In the genomic region with DNA sequence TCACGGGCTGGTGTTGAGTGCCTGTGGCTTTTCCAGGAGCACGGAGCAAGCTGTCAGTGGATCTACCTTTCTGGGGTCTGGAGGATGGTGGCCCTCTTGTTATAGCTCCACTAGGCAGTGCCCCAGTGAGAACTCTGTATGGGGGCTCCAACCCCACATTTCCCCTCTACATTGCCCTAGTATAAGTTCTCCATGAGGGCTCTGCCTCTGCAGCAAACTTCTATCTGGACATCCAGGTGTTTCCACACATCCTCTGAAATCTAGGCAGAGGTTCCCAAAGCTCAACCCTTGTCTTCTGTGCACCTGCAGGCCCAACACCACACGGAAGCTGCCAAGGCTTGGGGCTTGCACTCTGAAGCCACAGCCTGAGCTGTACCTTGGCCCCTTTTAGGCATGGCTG, we compare ENCODE assay signal across 29 cellular contexts.
"Had no signal": no experiment of that assay in that cellular context is flagged by ENCODE, and none has a peak within 500 bp of the region (broad histone marks: within the 10 kb centered on the region; RNA-seq: fewer than 3 reads in every experiment).

No MANE protein-coding gene starts in this region.

- H3K36me3 ChIP-seq: colonic mucosa, esophagus muscularis mucosa, esophagus squamous epithelium, gastrocnemius medialis, gastroesophageal sphincter, heart left ventricle, heart right ventricle had no signal

- H3K27ac Mint-ChIP-seq: dendritic cell treated with granulocyte-macrophage colony-stimulating factor and Interleukin-4, amounts not matched to agents 40 ng/mL and 50 ng/mL, for 4 days; effector memory CD8-positive, alpha-beta T cell; endodermal cell had no signal

- H3K4me1 Mint-ChIP-seq: endodermal cell had no signal

- H3K4me3 ChIP-seq: colonic mucosa, coronary artery, dorsolateral prefrontal cortex, esophagus muscularis mucosa, esophagus squamous epithelium, gastrocnemius medialis, gastroesophageal sphincter, heart left ventricle, heart right ventricle had no signal

- DNase-seq: colonic mucosa; cortex of kidney; dermis blood vessel endothelial cell; dorsolateral prefrontal cortex; effector CD4-positive, alpha-beta T cell; effector CD8-positive, alpha-beta T cell; effector memory CD4-positive, alpha-beta T cell; effector memory CD8-positive, alpha-beta T cell; endodermal cell; erythroblast; esophagus squamous epithelium; foreskin fibroblast; foreskin keratinocyte; foreskin melanocyte; gastrocnemius medialis; glutamatergic neuron; head of caudate nucleus; heart left ventricle; heart right ventricle had no signal

- FAIRE-seq: colon, endometrium, endothelial cell of umbilical vein, frontal cortex had no signal

- H3K27me3 ChIP-seq: colonic mucosa, dorsolateral prefrontal cortex, esophagus muscularis mucosa, esophagus squamous epithelium, gastrocnemius medialis, gastroesophageal sphincter, heart left ventricle, heart right ventricle had no signal

- H3K27me3 Mint-ChIP-seq: dendritic cell treated with granulocyte-macrophage colony-stimulating factor and Interleukin-4, amounts not matched to agents 40 ng/mL and 50 ng/mL, for 4 days; effector memory CD8-positive, alpha-beta T cell had no signal

- H3K9me3 ChIP-seq: colonic mucosa, esophagus muscularis mucosa, esophagus squamous epithelium, gastrocnemius medialis, gastroesophageal sphincter, heart left ventricle had no signal

- H3K27ac ChIP-seq: colonic mucosa, coronary artery, dorsolateral prefrontal cortex, epithelial cell of prostate, esophagus muscularis mucosa, esophagus squamous epithelium, foreskin keratinocyte, gastrocnemius medialis, gastroesophageal sphincter, heart left ventricle, heart right ventricle had no signal

- H3K9me3 Mint-ChIP-seq: effector memory CD8-positive, alpha-beta T cell had no signal

- ATAC-seq: effector memory CD8-positive, alpha-beta T cell; esophagus mucosa; foreskin keratinocyte; gastrocnemius medialis; gastroesophageal sphincter; heart left ventricle; heart right ventricle had no signal

- H3K4me1 ChIP-seq: colonic mucosa, esophagus muscularis mucosa, esophagus squamous epithelium, foreskin keratinocyte, gastrocnemius medialis, gastroesophageal sphincter, heart left ventricle, heart right ventricle had no signal

- H3K4me3 Mint-ChIP-seq: dendritic cell treated with granulocyte-macrophage colony-stimulating factor and Interleukin-4, amounts not matched to agents 40 ng/mL and 50 ng/mL, for 4 days; effector memory CD8-positive, alpha-beta T cell; endodermal cell had no signal
